In genomic region chr11:126919147-126919823, GRCh38 we compare ENCODE assay signal across 10 cellular contexts.
DNase-seq lines count a peak whose midpoint lies in the region; ATAC-seq, FAIRE-seq and TF ChIP-seq lines count a peak whose summit lies in the region.
"Had no signal": no experiment of that assay in that cellular context is flagged by ENCODE, and none has a peak within 500 bp of the region (broad histone marks: within the 10 kb centered on the region; RNA-seq: fewer than 3 reads in every experiment).

No MANE protein-coding gene starts in this region.

- CTCF ChIA-PET in GM12878 (lab: Yijun Ruan, JAX): no interaction called here

- no peak overlapping the region for H3K27ac Mint-ChIP-seq in natural killer cell treated with Interleukin-12 subunit alpha and Interleukin-12 subunit beta and Interleukin-15 and Interleukin-18, amount 100 ng/mL, for 72 hours
- H3K27ac Mint-ChIP-seq: type B pancreatic cell had no signal

- H3K4me3 ChIP-seq in GM12878 (no peak overlapping the region), HAP-1 (no peak overlapping the region), colonic mucosa (no peak overlapping the region)

- intact Hi-C loops in GM12878 (cut with micrococcal nuclease; ENCODE audit: unreplicated experiment) (no loop called here), colonic mucosa (cut with DNase I) (no loop called here)

- FAIRE-seq in GM12878 (lab: Jason Lieb, UNC): no peak

- peaks cover 0 to 5% of the 10 kb centered on the region in 2 donors for H3K27me3 Mint-ChIP-seq in natural killer cell treated with Interleukin-12 subunit alpha and Interleukin-12 subunit beta and Interleukin-15 and Interleukin-18, amount 100 ng/mL, for 72 hours

- no peak for TF ChIP-seq CTCF in GM12878 (IDR thresholded peaks at IDR 0.05 in 2 of 3, conservative IDR thresholded peaks at IDR 0.05 in 1 of 3; ENCODE audit: control insufficient read depth in 2 of 3, extremely low read depth in 1 of 3, insufficient read depth in 1 of 3, low read depth in 3 of 3, low read length in 3 of 3)
- TF ChIP-seq CTCF in colonic mucosa (IDR thresholded peaks at IDR 0.05): no peak

- BruUV-seq in GM12878 (replicated peaks; lab: Mats Ljungman, UMichigan): no TSS peak

- H2AFZ ChIP-seq in GM12878 (ENCODE audit: control insufficient read depth, low read depth, low read length): no peak overlapping the region

- TF ChIP-seq POLR2A in GM12878 (IDR thresholded peaks at IDR 0.05; ENCODE audit: low read depth, low read length): no peak

- H3K9me3 ChIP-seq in GM12878 (replicated peaks; ENCODE audit: control insufficient read depth, insufficient read depth, low read length) (no peaks in the 10 kb centered on the region; the same call in 2 of the 3 replicates), HAP-1 (no peaks in the 10 kb centered on the region), colonic mucosa (no peaks in the 10 kb centered on the region)

- H3K4me1 Mint-ChIP-seq in natural killer cell treated with Interleukin-12 subunit alpha and Interleukin-12 subunit beta and Interleukin-15 and Interleukin-18, amount 100 ng/mL, for 72 hours (ENCODE audit: low read depth in 2 of 2): no peaks in the 10 kb centered on the region

- SMC1A ChIA-PET in GM12878 (lab: Charles Lee; ENCODE audit: uncharacterized antibody, unreplicated experiment): no interaction called here

- H3K36me3 ChIP-seq in GM12878 (ENCODE audit: control insufficient read depth in 2 of 2, insufficient read depth in 2 of 2, low read length in 1 of 2) (no peaks in the 10 kb centered on the region), HAP-1 (replicated peaks) (no peaks in the 10 kb centered on the region), colonic mucosa (no peaks in the 10 kb centered on the region)

- RAD21 ChIA-PET in GM12878 (lab: Charles Lee; ENCODE audit: unreplicated experiment): no interaction called here

- in situ Hi-C loops in GM12878 (cut with MboI): no loop called here
- in situ Hi-C loops in HAP-1 (cut with MboI; ENCODE audit: low sequenced_read_pairs): no loop called here

- H3K4me2 ChIP-seq in GM12878 (ENCODE audit: control insufficient read depth, insufficient read depth): no peak overlapping the region

- H3K4me3 Mint-ChIP-seq in natural killer cell treated with Interleukin-12 subunit alpha and Interleukin-12 subunit beta and Interleukin-15 and Interleukin-18, amount 100 ng/mL, for 72 hours: no peak overlapping the region
- H3K4me3 Mint-ChIP-seq: type B pancreatic cell had no signal

- H3K79me2 ChIP-seq in GM12878 (ENCODE audit: control insufficient read depth, insufficient read depth, low read length): no peaks in the 10 kb centered on the region

- H3K4me1 ChIP-seq in GM12878 (ENCODE audit: control insufficient read depth, insufficient read depth, low read length) (peaks cover 5% of the 10 kb centered on the region; the same call in 1 of the 2 replicates), HAP-1 (no peaks in the 10 kb centered on the region), colonic mucosa (no peaks in the 10 kb centered on the region)

- no peaks in the 10 kb centered on the region for H3K27me3 ChIP-seq in GM12878 (replicated peaks in 1 of 2; ENCODE audit: control insufficient read depth in 2 of 2, insufficient read depth in 2 of 2, low read length in 1 of 2)
- no peaks in the 10 kb centered on the region for H3K27me3 ChIP-seq in HAP-1 (ENCODE audit: low read depth)
- H3K27me3 ChIP-seq in colonic mucosa: no peaks in the 10 kb centered on the region

- H3K36me3 Mint-ChIP-seq in natural killer cell treated with Interleukin-12 subunit alpha and Interleukin-12 subunit beta and Interleukin-15 and Interleukin-18, amount 100 ng/mL, for 72 hours: no peaks in the 10 kb centered on the region
- H3K36me3 Mint-ChIP-seq: type B pancreatic cell had no signal

- H3K27ac ChIP-seq in GM12878 (ENCODE audit: control insufficient read depth, insufficient read depth) (no peak overlapping the region), colonic mucosa (no peak overlapping the region)
- H3K27ac ChIP-seq: HL-60 had no signal

- DNase-seq in GM12878 (ENCODE audit: low read depth, low spot score): peak; percentile 15
- DNase-seq in HAP-1 (ENCODE audit: low spot score in 2 of 2): no peak
- DNase-seq in colonic mucosa: no peak
- DNase-seq in NK-92 (lab: John Stamatoyannopoulos, UW; ENCODE audit: unreplicated experiment): no peak
- DNase-seq in natural killer cell treated with Interleukin-12 subunit alpha and Interleukin-12 subunit beta and Interleukin-15 and Interleukin-18, amount 100 ng/mL, for 72 hours (ENCODE audit: low spot score): no peak

- no peak for TF ChIP-seq RAD21 in GM12878 (IDR thresholded peaks at IDR 0.05; ENCODE audit: insufficient read depth, low read depth, low read length)

- WGBS in GM12878 (ENCODE audit: insufficient coverage, insufficient replicate concordance, low lambda C conversion rate, missing lambda C conversion rate): 5% methylated on average over 3 of the region's 3 CpGs

- no peaks in the 10 kb centered on the region for H3K9me3 Mint-ChIP-seq in natural killer cell treated with Interleukin-12 subunit alpha and Interleukin-12 subunit beta and Interleukin-15 and Interleukin-18, amount 100 ng/mL, for 72 hours

- peak in 1 of 2 experiments; percentile 55; a peak in 1 of 4 replicates for TF ChIP-seq EP300 in GM12878 (IDR thresholded peaks at IDR 0.05; ENCODE audit: borderline replicate concordance in 1 of 2, control insufficient read depth in 1 of 2, low read depth in 2 of 2, low read length in 2 of 2)

- no peak overlapping the region for H3K9ac ChIP-seq in GM12878 (ENCODE audit: control insufficient read depth, insufficient read depth, low read length)
- no peak overlapping the region for H3K9ac ChIP-seq in colonic mucosa (ENCODE audit: low read depth in 2 of 2, low read length in 2 of 2)

- POLR2A ChIA-PET in GM12878 (lab: Charles Lee): no interaction called here

- ATAC-seq in GM18511 (IDR thresholded peaks at IDR 0.05; ENCODE audit: unreplicated experiment) (peak; percentile 59), GM21526 (IDR thresholded peaks at IDR 0.05; ENCODE audit: low FRiP score, unreplicated experiment) (peak; percentile 51), HG03159 (IDR thresholded peaks at IDR 0.05; ENCODE audit: unreplicated experiment) (peak; percentile 57), GM12878 (peak; percentile 70)
- ATAC-seq in natural killer cell treated with Interleukin-12 subunit alpha and Interleukin-12 subunit beta and Interleukin-15 and Interleukin-18, amount 100 ng/mL, for 72 hours: no peak

- H4K20me1 ChIP-seq in GM12878 (ENCODE audit: control insufficient read depth, insufficient read depth): no peaks in the 10 kb centered on the region

TF ChIP-seq in GM12878, 131 proteins besides CTCF, POLR2A, EP300 and RAD21:
- TF ChIP-seq ATF3 (IDR thresholded peaks at IDR 0.05; ENCODE audit: borderline replicate concordance, extremely low read depth, low read depth, low read length) (no peak), IRF4 (IDR thresholded peaks at IDR 0.05; ENCODE audit: low read depth, low read length) (peak; percentile 28; the same call in 1 of the 2 replicates), CREB1 (IDR thresholded peaks at IDR 0.05; ENCODE audit: low read depth) (no peak), SMAD1 (IDR thresholded peaks at IDR 0.05; ENCODE audit: low read depth, partially characterized antibody) (no peak), JUND (IDR thresholded peaks at IDR 0.05; ENCODE audit: low read depth, low read length) (no peak), RUNX3 (IDR thresholded peaks at IDR 0.05; ENCODE audit: low read length) (peak; percentile 14; the same call in 1 of the 2 replicates), SPI1 (IDR thresholded peaks at IDR 0.05; ENCODE audit: borderline replicate concordance, insufficient read depth, low read depth, low read length) (peak; percentile 94)
TF ChIP-seq in GM12878: peak in this region for 3.

Comparison
In these comparisons a context has a peak if more than half of its experiments do, and no peak if none do; other contexts are left out.
1. ATAC-seq: peak in GM18511 (single experiment), GM21526 (single experiment), HG03159 (single experiment) and GM12878 (single experiment); none in natural killer cell treated with Interleukin-12 subunit alpha and Interleukin-12 subunit beta and Interleukin-15 and Interleukin-18, amount 100 ng/mL, for 72 hours (0 of 2).